ENCODE assay signal across 25 cellular contexts in the genomic region with DNA sequence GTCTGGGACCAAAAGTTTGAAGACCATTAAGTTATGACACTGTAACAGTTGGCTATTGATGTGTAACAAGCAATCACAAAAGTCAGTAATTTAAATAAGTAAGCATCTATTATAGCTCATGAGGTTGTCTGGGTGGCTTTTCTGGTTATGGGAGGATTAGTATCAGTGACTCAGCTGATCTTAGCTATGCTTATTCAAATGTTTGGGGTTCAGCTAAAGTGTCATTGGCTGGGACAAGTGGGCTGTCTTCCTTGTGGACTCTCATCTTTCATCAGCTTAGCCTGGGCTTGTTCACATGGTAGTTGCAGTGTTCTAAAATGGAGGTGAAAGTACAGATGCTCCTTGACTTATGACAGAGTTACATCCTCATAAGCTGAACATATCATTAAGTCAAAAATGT.
"Had no signal": no experiment of that assay in that cellular context is flagged by ENCODE, and none has a peak within 500 bp of the region (broad histone marks: within the 10 kb centered on the region; RNA-seq: fewer than 3 reads in every experiment).

No MANE protein-coding gene starts in this region.

- H3K36me3 Mint-ChIP-seq: activated naive CD8-positive, alpha-beta T cell had no signal

- DNase-seq: activated CD4-positive, alpha-beta memory T cell treated with anti-CD3 and anti-CD28 coated beads, Interleukin-2, amount 10 ng/mL, durations not matched to agents 7 days and 5 days; activated CD4-positive, alpha-beta T cell treated with anti-CD3 and anti-CD28 coated beads for 36 hours; activated CD4-positive, alpha-beta T cell treated with anti-CD3 and anti-CD28 coated beads, Interleukin-2, amount 50 U/mL, for 1 hour; activated CD4-positive, CD25-positive, alpha-beta regulatory T cell; activated gamma-delta T cell; activated naive CD4-positive, alpha-beta T cell treated with anti-CD3 and anti-CD28 coated beads for 36 hours; activated T-cell treated with anti-CD3 and anti-CD28 coated beads for 4 hours; activated T-cell treated with anti-CD3 and anti-CD28 coated beads, Interleukin-2, amount 50 U/mL, for 48 hours; amygdala; brain microvascular endothelial cell; cerebellar nuclear complex; KG1; MG63; NCI-H1105; NCI-H1436 treated with DMSO at 0.1 percent for 48 hours; NCI-H187; NCI-H2081; NCI-H510A treated with DMSO at 0.1 percent for 48 hours; NCI-H69; Peyer's patch; SHP77 treated with DMSO at 0.1 percent for 48 hours; T-helper 9 cell had no signal

- H3K4me3 Mint-ChIP-seq: activated CD4-positive, alpha-beta memory T cell treated with anti-CD3 and anti-CD28 coated beads, Interleukin-2, amount 10 ng/mL, durations not matched to agents 7 days and 5 days; activated CD4-positive, alpha-beta T cell treated with anti-CD3 and anti-CD28 coated beads for 36 hours; activated naive CD4-positive, alpha-beta T cell treated with anti-CD3 and anti-CD28 coated beads for 36 hours; activated naive CD8-positive, alpha-beta T cell; activated T-helper 17 cell treated with anti-CD3 and anti-CD28 coated beads, Interleukin-2, amount 50 U/mL, for 72 hours; T-helper 1 cell treated with Interleukin-12 subunit alpha and Interleukin-12 subunit beta and Interleukin-4 antibody, amounts not matched to agents 30 μg/mL and 1 μg/mL, for 36 hours had no signal

- H3K27ac ChIP-seq: brain microvascular endothelial cell, Peyer's patch had no signal

- ATAC-seq: activated CD4-positive, alpha-beta T cell treated with anti-CD3 and anti-CD28 coated beads for 36 hours; activated T-helper 17 cell treated with anti-CD3 and anti-CD28 coated beads, Interleukin-2, amount 50 U/mL, for 72 hours had no signal

- H3K27ac Mint-ChIP-seq: activated CD4-positive, alpha-beta memory T cell treated with anti-CD3 and anti-CD28 coated beads, Interleukin-2, amount 10 ng/mL, durations not matched to agents 7 days and 5 days; activated CD4-positive, alpha-beta T cell treated with anti-CD3 and anti-CD28 coated beads for 36 hours; activated naive CD4-positive, alpha-beta T cell treated with anti-CD3 and anti-CD28 coated beads for 36 hours; activated naive CD8-positive, alpha-beta T cell; activated T-helper 17 cell treated with anti-CD3 and anti-CD28 coated beads, Interleukin-2, amount 50 U/mL, for 72 hours; T-helper 1 cell treated with Interleukin-12 subunit alpha and Interleukin-12 subunit beta and Interleukin-4 antibody, amounts not matched to agents 30 μg/mL and 1 μg/mL, for 36 hours had no signal

- H3K27me3 Mint-ChIP-seq: activated CD4-positive, alpha-beta memory T cell treated with anti-CD3 and anti-CD28 coated beads, Interleukin-2, amount 10 ng/mL, durations not matched to agents 7 days and 5 days; activated CD4-positive, alpha-beta T cell treated with anti-CD3 and anti-CD28 coated beads for 36 hours; activated naive CD8-positive, alpha-beta T cell had no signal

- H3K4me1 Mint-ChIP-seq: activated CD4-positive, alpha-beta memory T cell treated with anti-CD3 and anti-CD28 coated beads, Interleukin-2, amount 10 ng/mL, durations not matched to agents 7 days and 5 days; activated CD4-positive, alpha-beta T cell treated with anti-CD3 and anti-CD28 coated beads for 36 hours; activated T-helper 17 cell treated with anti-CD3 and anti-CD28 coated beads, Interleukin-2, amount 50 U/mL, for 72 hours had no signal
